1 cellular context compared by ENCODE assay signal in the genomic region with DNA sequence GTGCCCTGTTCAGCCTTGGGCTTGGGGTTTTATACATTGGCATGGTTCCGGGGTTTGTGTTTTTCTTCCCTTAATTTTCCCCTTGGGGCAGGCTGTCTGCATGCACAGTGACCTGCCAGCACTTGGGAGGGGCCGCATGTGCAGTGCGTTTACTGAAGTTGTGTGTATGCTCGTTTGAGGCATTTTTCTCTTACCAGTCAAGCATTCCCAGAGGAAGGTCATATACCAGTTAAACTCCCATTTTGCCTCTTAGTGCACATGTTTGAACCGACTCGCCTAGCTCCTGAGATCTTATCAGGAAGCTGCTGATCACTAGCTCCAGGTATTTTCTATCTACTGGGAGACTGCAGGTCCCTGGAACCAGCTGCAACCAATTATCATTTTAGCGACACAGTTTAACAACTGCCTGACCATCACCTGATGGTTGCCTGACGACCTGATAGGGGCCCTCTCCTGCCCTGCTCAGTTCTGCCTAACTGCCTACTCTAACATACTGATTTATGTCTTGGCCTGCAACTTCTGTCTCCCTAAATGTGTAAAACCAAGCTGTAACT.
A peak's percentile ranks its signal among the peaks of the same experiment; 100 is the strongest.
TF ChIP-seq lines count a peak whose summit lies in the region.

No MANE protein-coding gene starts in this region.

TF ChIP-seq in K562, 482 proteins besides CTCF, POLR2A, EP300 and RAD21 (continued from another document and continues in another):
- TF ChIP-seq ZNF212 (CRISPR knock-in tag; IDR thresholded peaks at IDR 0.05), result no peak
- TF ChIP-seq, protein P1, sequence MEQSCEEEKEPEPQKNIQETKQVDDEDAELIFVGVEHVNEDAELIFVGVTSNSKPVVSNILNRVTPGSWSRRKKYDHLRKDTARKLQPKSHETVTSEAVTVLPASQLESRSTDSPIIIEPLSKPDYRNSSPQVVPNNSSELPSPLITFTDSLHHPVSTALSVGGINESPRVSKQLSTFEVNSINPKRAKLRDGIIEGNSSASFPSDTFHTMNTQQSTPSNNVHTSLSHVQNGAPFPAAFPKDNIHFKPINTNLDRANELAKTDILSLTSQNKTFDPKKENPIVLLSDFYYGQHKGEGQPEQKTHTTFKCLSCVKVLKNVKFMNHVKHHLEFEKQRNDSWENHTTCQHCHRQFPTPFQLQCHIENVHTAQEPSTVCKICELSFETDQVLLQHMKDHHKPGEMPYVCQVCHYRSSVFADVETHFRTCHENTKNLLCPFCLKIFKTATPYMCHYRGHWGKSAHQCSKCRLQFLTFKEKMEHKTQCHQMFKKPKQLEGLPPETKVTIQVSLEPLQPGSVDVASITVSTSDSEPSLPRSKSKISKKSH (CRISPR knock-in tag; IDR thresholded peaks at IDR 0.05), result no peak
- TF ChIP-seq HDAC1 (IDR thresholded peaks at IDR 0.05), result 0 out of 4 replicates have a peak, but pooled peaks of 1 of the 2 experiments have one; percentile 37
- TF ChIP-seq TAF7 (tag; IDR thresholded peaks at IDR 0.05), result no peak
- TF ChIP-seq JUND (IDR thresholded peaks at IDR 0.05; ENCODE audit: borderline replicate concordance, low read depth, low read length), result peak; percentile 46; the same call in 1 of the 2 replicates
- peak; percentile 58; the same call in 1 of the 3 replicates for TF ChIP-seq JUND (tag; IDR thresholded peaks at IDR 0.05; ENCODE audit: borderline replicate concordance, low read depth, low read length)
- no peak for TF ChIP-seq PTBP1 (IDR thresholded peaks at IDR 0.05; ENCODE audit: low read depth, low read length)
- TF ChIP-seq ZNF140 (CRISPR knock-in tag; IDR thresholded peaks at IDR 0.05), result no peak
- no peak for TF ChIP-seq PBX2 (CRISPR knock-in tag; IDR thresholded peaks at IDR 0.05; ENCODE audit: low read depth)
- peak; percentile 83 for TF ChIP-seq PBX2 (tag; conservative IDR thresholded peaks at IDR 0.05; ENCODE audit: low read depth)
- TF ChIP-seq NFE2L1 (tag; IDR thresholded peaks at IDR 0.05; ENCODE audit: borderline replicate concordance, low read depth), result no peak
- TF ChIP-seq ELF4 (CRISPR knock-in tag; IDR thresholded peaks at IDR 0.05), result 0 out of 2 replicates have a peak, but pooled peaks have one; percentile 35
- TF ChIP-seq KDM2B (CRISPR knock-in tag; IDR thresholded peaks at IDR 0.05), result no peak
- peak; percentile 48 to 58; a peak in 3 of 4 replicates for TF ChIP-seq NRF1 (conservative IDR thresholded peaks at IDR 0.05 in 1 of 2, IDR thresholded peaks at IDR 0.05 in 1 of 2)
- TF ChIP-seq ARID1B (IDR thresholded peaks at IDR 0.05), result peak; percentile 69
- TF ChIP-seq SMAD4 (CRISPR knock-in tag; conservative IDR thresholded peaks at IDR 0.05), result peak; percentile 37; the same call in 1 of the 2 replicates
- TF ChIP-seq MEF2D (tag; conservative IDR thresholded peaks at IDR 0.05; ENCODE audit: low read depth), result 0 out of 2 replicates have a peak, but pooled peaks have one; percentile 29
- TF ChIP-seq NFXL1 (CRISPR knock-in tag; IDR thresholded peaks at IDR 0.05), result no peak
- no peak for TF ChIP-seq SMARCC2 (IDR thresholded peaks at IDR 0.05; ENCODE audit: low read depth)
- TF ChIP-seq, protein P2, sequence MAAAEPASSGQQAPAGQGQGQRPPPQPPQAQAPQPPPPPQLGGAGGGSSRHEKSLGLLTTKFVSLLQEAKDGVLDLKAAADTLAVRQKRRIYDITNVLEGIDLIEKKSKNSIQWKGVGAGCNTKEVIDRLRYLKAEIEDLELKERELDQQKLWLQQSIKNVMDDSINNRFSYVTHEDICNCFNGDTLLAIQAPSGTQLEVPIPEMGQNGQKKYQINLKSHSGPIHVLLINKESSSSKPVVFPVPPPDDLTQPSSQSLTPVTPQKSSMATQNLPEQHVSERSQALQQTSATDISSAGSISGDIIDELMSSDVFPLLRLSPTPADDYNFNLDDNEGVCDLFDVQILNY (CRISPR knock-in tag; IDR thresholded peaks at IDR 0.05), result no peak
- TF ChIP-seq ZNF445 (CRISPR knock-in tag; IDR thresholded peaks at IDR 0.05; ENCODE audit: low read depth), result no peak
- no peak for TF ChIP-seq HEY1 (CRISPR knock-in tag; IDR thresholded peaks at IDR 0.05; ENCODE audit: borderline replicate concordance)
- TF ChIP-seq, protein P3, sequence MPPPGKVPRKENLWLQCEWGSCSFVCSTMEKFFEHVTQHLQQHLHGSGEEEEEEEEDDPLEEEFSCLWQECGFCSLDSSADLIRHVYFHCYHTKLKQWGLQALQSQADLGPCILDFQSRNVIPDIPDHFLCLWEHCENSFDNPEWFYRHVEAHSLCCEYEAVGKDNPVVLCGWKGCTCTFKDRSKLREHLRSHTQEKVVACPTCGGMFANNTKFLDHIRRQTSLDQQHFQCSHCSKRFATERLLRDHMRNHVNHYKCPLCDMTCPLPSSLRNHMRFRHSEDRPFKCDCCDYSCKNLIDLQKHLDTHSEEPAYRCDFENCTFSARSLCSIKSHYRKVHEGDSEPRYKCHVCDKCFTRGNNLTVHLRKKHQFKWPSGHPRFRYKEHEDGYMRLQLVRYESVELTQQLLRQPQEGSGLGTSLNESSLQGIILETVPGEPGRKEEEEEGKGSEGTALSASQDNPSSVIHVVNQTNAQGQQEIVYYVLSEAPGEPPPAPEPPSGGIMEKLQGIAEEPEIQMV (tag; conservative IDR thresholded peaks at IDR 0.05; ENCODE audit: low read depth), result peak; percentile 76
- no peak for TF ChIP-seq MAFF (IDR thresholded peaks at IDR 0.05; ENCODE audit: low read length)
- no peak for TF ChIP-seq ZZZ3 (IDR thresholded peaks at IDR 0.05)
- TF ChIP-seq NR2C2 (CRISPR knock-in tag; IDR thresholded peaks at IDR 0.05), result no peak
- TF ChIP-seq NR2C2 (tag; IDR thresholded peaks at IDR 0.05), result 0 out of 2 replicates have a peak, but pooled peaks have one; percentile 21
- TF ChIP-seq FOXJ3 (CRISPR knock-in tag; IDR thresholded peaks at IDR 0.05), result no peak
- TF ChIP-seq FOXA1 (IDR thresholded peaks at IDR 0.05; ENCODE audit: borderline replicate concordance), result no peak
- no peak for TF ChIP-seq SRSF7 (optimal IDR thresholded peaks at IDR 0.05; ENCODE audit: low read depth, low read length)
- 0 out of 2 replicates have a peak, but pooled peaks have one; percentile 17 for TF ChIP-seq DMBX1 (CRISPR knock-in tag; IDR thresholded peaks at IDR 0.05; ENCODE audit: borderline replicate concordance)
- TF ChIP-seq TEAD4 (IDR thresholded peaks at IDR 0.05; ENCODE audit: low read length), result peak; percentile 43; the same call in 1 of the 2 replicates
- TF ChIP-seq TEAD4 (CRISPR knock-in tag; IDR thresholded peaks at IDR 0.05; ENCODE audit: borderline replicate concordance), result no peak
- TF ChIP-seq RBM22 (IDR thresholded peaks at IDR 0.05; ENCODE audit: low read depth, low read length, poor library complexity, severe bottlenecking), result no peak
- no peak for TF ChIP-seq IFI16 (CRISPR knock-in tag; IDR thresholded peaks at IDR 0.05)
- TF ChIP-seq ZNF79 (CRISPR knock-in tag; IDR thresholded peaks at IDR 0.05; ENCODE audit: low read depth), result no peak
- TF ChIP-seq, protein P4, sequence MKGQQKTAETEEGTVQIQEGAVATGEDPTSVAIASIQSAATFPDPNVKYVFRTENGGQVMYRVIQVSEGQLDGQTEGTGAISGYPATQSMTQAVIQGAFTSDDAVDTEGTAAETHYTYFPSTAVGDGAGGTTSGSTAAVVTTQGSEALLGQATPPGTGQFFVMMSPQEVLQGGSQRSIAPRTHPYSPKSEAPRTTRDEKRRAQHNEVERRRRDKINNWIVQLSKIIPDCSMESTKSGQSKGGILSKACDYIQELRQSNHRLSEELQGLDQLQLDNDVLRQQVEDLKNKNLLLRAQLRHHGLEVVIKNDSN (CRISPR knock-in tag; IDR thresholded peaks at IDR 0.05), result 0 out of 2 replicates have a peak, but pooled peaks have one; percentile 44
- TF ChIP-seq NELFE (IDR thresholded peaks at IDR 0.05; ENCODE audit: insufficient read depth, insufficient read length), result no peak
- peak in 1 of 2 experiments; percentile 75; a peak in 2 of 4 replicates for TF ChIP-seq RCOR1 (IDR thresholded peaks at IDR 0.05; ENCODE audit: borderline replicate concordance in 1 of 2, low read depth in 2 of 2, low read length in 2 of 2)
- peak; percentile 31 for TF ChIP-seq RBBP5 (IDR thresholded peaks at IDR 0.05; ENCODE audit: borderline replicate concordance, insufficient read depth, low read length, poor library complexity, severe bottlenecking)
- TF ChIP-seq AFF4 (CRISPR knock-in tag; IDR thresholded peaks at IDR 0.05), result no peak
- TF ChIP-seq TAL1 (IDR thresholded peaks at IDR 0.05), result peak; percentile 55
- no peak for TF ChIP-seq HSF4 (CRISPR knock-in tag; IDR thresholded peaks at IDR 0.05; ENCODE audit: borderline replicate concordance)
- no peak for TF ChIP-seq POLR2G (IDR thresholded peaks at IDR 0.05; ENCODE audit: low read depth, low read length)
- TF ChIP-seq MAX (CRISPR knock-in tag; IDR thresholded peaks at IDR 0.05), result no peak
- TF ChIP-seq SAP30 (IDR thresholded peaks at IDR 0.05; ENCODE audit: borderline replicate concordance, insufficient read depth, low read depth, low read length, poor library complexity, severe bottlenecking), result no peak
- TF ChIP-seq KLF10 (CRISPR knock-in tag; IDR thresholded peaks at IDR 0.05), result no peak
- TF ChIP-seq CBFA2T2 (conservative IDR thresholded peaks at IDR 0.05), result peak; percentile 78
- TF ChIP-seq ZBTB5 (IDR thresholded peaks at IDR 0.05), result no peak
- TF ChIP-seq, protein P5, sequence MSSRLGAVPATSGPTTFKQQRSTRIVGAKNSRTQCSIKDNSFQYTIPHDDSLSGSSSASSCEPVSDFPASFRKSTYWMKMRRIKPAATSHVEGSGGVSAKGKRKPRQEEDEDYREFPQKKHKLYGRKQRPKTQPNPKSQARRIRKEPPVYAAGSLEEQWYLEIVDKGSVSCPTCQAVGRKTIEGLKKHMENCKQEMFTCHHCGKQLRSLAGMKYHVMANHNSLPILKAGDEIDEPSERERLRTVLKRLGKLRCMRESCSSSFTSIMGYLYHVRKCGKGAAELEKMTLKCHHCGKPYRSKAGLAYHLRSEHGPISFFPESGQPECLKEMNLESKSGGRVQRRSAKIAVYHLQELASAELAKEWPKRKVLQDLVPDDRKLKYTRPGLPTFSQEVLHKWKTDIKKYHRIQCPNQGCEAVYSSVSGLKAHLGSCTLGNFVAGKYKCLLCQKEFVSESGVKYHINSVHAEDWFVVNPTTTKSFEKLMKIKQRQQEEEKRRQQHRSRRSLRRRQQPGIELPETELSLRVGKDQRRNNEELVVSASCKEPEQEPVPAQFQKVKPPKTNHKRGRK (tag; IDR thresholded peaks at IDR 0.05), result no peak
- TF ChIP-seq CBFA2T3 (IDR thresholded peaks at IDR 0.05), result peak; percentile 86
- TF ChIP-seq NCOR1 (IDR thresholded peaks at IDR 0.05), result peak; percentile 41; the same call in 1 of the 2 replicates
- TF ChIP-seq TBP (optimal IDR thresholded peaks at IDR 0.05; ENCODE audit: low read depth, low read length), result no peak
- TF ChIP-seq ZNF134 (CRISPR knock-in tag; conservative IDR thresholded peaks at IDR 0.05), result peak; percentile 74
- 0 out of 2 replicates have a peak, but pooled peaks have one; percentile 5 for TF ChIP-seq MTA2 (IDR thresholded peaks at IDR 0.05; ENCODE audit: low read depth)
